Comparison of ENCODE assay signal across 1 cellular context in the genomic region with DNA sequence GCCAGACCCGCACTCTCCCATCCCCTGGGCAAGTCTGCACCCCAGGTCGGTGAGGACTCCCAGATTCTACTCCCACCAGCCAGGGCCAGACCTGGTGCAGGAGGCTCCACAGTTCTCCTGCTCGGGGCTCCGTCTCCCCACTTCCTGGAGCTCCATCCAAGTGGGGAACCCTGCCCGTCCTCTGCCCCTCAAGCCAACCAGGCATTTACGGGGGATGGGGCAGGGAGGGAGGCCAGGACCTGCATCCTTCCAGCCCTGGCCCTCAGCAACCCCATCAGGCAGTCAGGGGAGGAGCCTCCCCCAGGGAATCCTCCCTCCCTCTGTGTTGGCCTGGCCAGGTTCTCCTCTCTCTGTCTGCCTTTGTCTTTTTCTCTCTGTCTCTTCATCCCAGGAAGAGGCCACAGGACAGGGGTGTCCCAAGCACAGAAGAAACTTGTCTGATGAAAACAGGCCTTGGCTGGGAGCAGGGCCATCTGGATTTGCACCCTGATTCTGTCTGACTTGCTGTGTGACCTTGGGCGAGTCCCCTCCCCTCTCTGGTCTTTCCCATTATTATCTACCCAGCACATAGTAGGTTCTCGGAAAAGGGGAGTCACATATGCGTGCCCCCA.
TF ChIP-seq lines count a peak whose summit lies in the region.

No MANE protein-coding gene starts in this region.

TF ChIP-seq in GM23338, 12 proteins besides CTCF, POLR2A, EP300 and RAD21 (continued from another document):
- TF ChIP-seq REST (IDR thresholded peaks at IDR 0.05; ENCODE audit: unreplicated experiment) (no peak), POLR2AphosphoS5 (IDR thresholded peaks at IDR 0.05; ENCODE audit: low read depth) (no peak)
